In the genomic region with DNA sequence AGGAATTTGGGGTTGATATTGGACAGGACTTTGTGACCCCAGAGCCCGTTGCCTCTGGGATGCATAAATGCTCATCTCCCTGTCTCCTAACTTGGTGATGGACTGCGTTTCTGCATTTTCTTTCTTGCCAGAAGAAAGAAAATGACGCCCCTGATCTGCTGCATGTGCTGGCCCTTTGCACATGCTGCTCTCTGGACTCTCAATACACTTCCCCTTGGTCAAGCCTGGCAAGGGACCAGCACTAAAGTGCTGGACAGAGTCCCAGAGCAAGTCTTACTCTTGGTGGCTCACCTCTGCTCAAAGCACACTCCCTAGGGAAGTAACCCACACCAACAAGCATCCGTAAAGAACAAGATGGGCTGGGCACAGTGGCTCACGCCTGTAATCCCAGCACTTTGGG, we compare ENCODE assay signal across 13 cellular contexts. TPM values are rescaled to one million over a fixed set of nuclear protein-coding genes. Genes with fewer than 3 reads are reported as not detected.
DNase-seq lines count a peak whose midpoint lies in the region; ATAC-seq and TF ChIP-seq lines count a peak whose summit lies in the region.
"Had no signal": no experiment of that assay in that cellular context is flagged by ENCODE, and none has a peak within 500 bp of the region (broad histone marks: within the 10 kb centered on the region; RNA-seq: fewer than 3 reads in every experiment).

No MANE protein-coding gene starts in this region.

- no peak for ATAC-seq in activated naive CD8-positive, alpha-beta T cell treated with anti-CD3 and anti-CD28 coated beads, Interleukin-2, amount 50 U/mL, for 24 hours
- ATAC-seq in lower lobe of right lung = no peak
- ATAC-seq in esophagus mucosa = no peak

- H3K36me3 ChIP-seq in lower lobe of right lung (peaks cover 67% of the 10 kb centered on the region), tibial artery (peaks cover 11 to 47% (median 35%) of the 10 kb centered on the region in 3 donors)

- peaks cover 77% of the 10 kb centered on the region for H3K4me1 Mint-ChIP-seq in activated naive CD4-positive, alpha-beta T cell treated with anti-CD3 and anti-CD28 coated beads, Interleukin-2, amount 50 U/mL, for 24 hours
- H3K4me1 Mint-ChIP-seq in activated naive CD8-positive, alpha-beta T cell treated with anti-CD3 and anti-CD28 coated beads, Interleukin-2, amount 50 U/mL, for 24 hours = peaks cover 91% of the 10 kb centered on the region
- H3K4me1 Mint-ChIP-seq in endothelial cell (ENCODE audit: unreplicated experiment) (peaks cover 46% of the 10 kb centered on the region), glutamatergic neuron (ENCODE audit: low read depth, unreplicated experiment) (peaks cover 6% of the 10 kb centered on the region)

- H3K4me1 ChIP-seq in lower lobe of right lung = peaks cover 95% of the 10 kb centered on the region
- peaks cover 0 to 99% (median 91%) of the 10 kb centered on the region in 4 donors for H3K4me1 ChIP-seq in tibial artery

- H3K27me3 Mint-ChIP-seq in activated naive CD4-positive, alpha-beta T cell treated with anti-CD3 and anti-CD28 coated beads, Interleukin-2, amount 50 U/mL, for 24 hours = no peaks in the 10 kb centered on the region
- no peaks in the 10 kb centered on the region for H3K27me3 Mint-ChIP-seq in activated naive CD8-positive, alpha-beta T cell treated with anti-CD3 and anti-CD28 coated beads, Interleukin-2, amount 50 U/mL, for 24 hours
- peaks cover 12% of the 10 kb centered on the region for H3K27me3 Mint-ChIP-seq in endothelial cell (ENCODE audit: unreplicated experiment)
- peaks cover under 1% of the 10 kb centered on the region for H3K27me3 Mint-ChIP-seq in glutamatergic neuron (ENCODE audit: unreplicated experiment)

- peak overlapping the region; percentile 65 for H3K27ac Mint-ChIP-seq in activated naive CD4-positive, alpha-beta T cell treated with anti-CD3 and anti-CD28 coated beads, Interleukin-2, amount 50 U/mL, for 24 hours
- H3K27ac Mint-ChIP-seq in activated naive CD8-positive, alpha-beta T cell treated with anti-CD3 and anti-CD28 coated beads, Interleukin-2, amount 50 U/mL, for 24 hours = peak overlapping the region; percentile 83
- H3K27ac Mint-ChIP-seq in endothelial cell (ENCODE audit: unreplicated experiment) (no peak overlapping the region), glutamatergic neuron (ENCODE audit: unreplicated experiment) (no peak overlapping the region)

- H3K27ac ChIP-seq in lower lobe of right lung (peak overlapping the region; percentile 64), tibial artery (peak overlapping the region; percentile 95)
- H3K27ac ChIP-seq: testis had no signal

- intact Hi-C loops in lower lobe of right lung (cut with DNase I) = no loop called here
- intact Hi-C loops in tibial artery (cut with DNase I; ENCODE audit: low total_unique reads) = no loop called here

- H3K9me3 Mint-ChIP-seq in activated naive CD4-positive, alpha-beta T cell treated with anti-CD3 and anti-CD28 coated beads, Interleukin-2, amount 50 U/mL, for 24 hours = no peaks in the 10 kb centered on the region
- no peaks in the 10 kb centered on the region for H3K9me3 Mint-ChIP-seq in activated naive CD8-positive, alpha-beta T cell treated with anti-CD3 and anti-CD28 coated beads, Interleukin-2, amount 50 U/mL, for 24 hours
- H3K9me3 Mint-ChIP-seq in endothelial cell (ENCODE audit: unreplicated experiment) (no peaks in the 10 kb centered on the region), glutamatergic neuron (ENCODE audit: unreplicated experiment) (no peaks in the 10 kb centered on the region)

- DNase-seq in activated naive CD4-positive, alpha-beta T cell treated with anti-CD3 and anti-CD28 coated beads, Interleukin-2, amount 50 U/mL, for 16 hours = no peak
- DNase-seq in activated naive CD8-positive, alpha-beta T cell treated with anti-CD3 and anti-CD28 coated beads, Interleukin-2, amount 50 U/mL, for 24 hours = no peak
- no peak for DNase-seq in lower lobe of right lung
- peak in 1 of 2 donors; percentile 93 for DNase-seq in tibial artery
- no peak for DNase-seq in endothelial cell (ENCODE audit: low spot score)
- DNase-seq in glutamatergic neuron = no peak
- DNase-seq: amniotic stem cell, NCI-H1436, NCI-H748 treated with DMSO at 0.1 percent for 48 hours, occipital lobe, testis had no signal

- H3K27me3 ChIP-seq in lower lobe of right lung (ENCODE audit: low read depth) (no peaks in the 10 kb centered on the region), tibial artery (no peaks in the 10 kb centered on the region)
- H3K27me3 ChIP-seq: testis had no signal

- H3K36me3 Mint-ChIP-seq in activated naive CD4-positive, alpha-beta T cell treated with anti-CD3 and anti-CD28 coated beads, Interleukin-2, amount 50 U/mL, for 24 hours = peaks cover 18% of the 10 kb centered on the region
- H3K36me3 Mint-ChIP-seq in activated naive CD8-positive, alpha-beta T cell treated with anti-CD3 and anti-CD28 coated beads, Interleukin-2, amount 50 U/mL, for 24 hours (ENCODE audit: low read depth) = peaks cover 53% of the 10 kb centered on the region
- H3K36me3 Mint-ChIP-seq in endothelial cell (ENCODE audit: low read depth, unreplicated experiment) = peaks cover 22% of the 10 kb centered on the region
- H3K36me3 Mint-ChIP-seq in glutamatergic neuron (ENCODE audit: unreplicated experiment) = no peaks in the 10 kb centered on the region

- TF ChIP-seq CTCF in lower lobe of right lung (IDR thresholded peaks at IDR 0.05) (no peak), tibial artery (IDR thresholded peaks at IDR 0.05) (no peak), endothelial cell (IDR thresholded peaks at IDR 0.05; ENCODE audit: unreplicated experiment) (no peak), glutamatergic neuron (IDR thresholded peaks at IDR 0.05; ENCODE audit: partially characterized antibody, unreplicated experiment) (no peak)

- no peaks in the 10 kb centered on the region for H3K9me3 ChIP-seq in lower lobe of right lung
- H3K9me3 ChIP-seq in tibial artery = no peaks in the 10 kb centered on the region
- H3K9me3 ChIP-seq: testis had no signal

- no peak overlapping the region for H3K4me3 Mint-ChIP-seq in activated naive CD4-positive, alpha-beta T cell treated with anti-CD3 and anti-CD28 coated beads, Interleukin-2, amount 50 U/mL, for 24 hours
- H3K4me3 Mint-ChIP-seq in activated naive CD8-positive, alpha-beta T cell treated with anti-CD3 and anti-CD28 coated beads, Interleukin-2, amount 50 U/mL, for 24 hours = no peak overlapping the region
- H3K4me3 Mint-ChIP-seq in endothelial cell (ENCODE audit: unreplicated experiment) (no peak overlapping the region), glutamatergic neuron (ENCODE audit: unreplicated experiment) (no peak overlapping the region)

- H3K4me3 ChIP-seq in lower lobe of right lung = no peak overlapping the region
- no peak overlapping the region for H3K4me3 ChIP-seq in tibial artery
- H3K4me3 ChIP-seq: testis had no signal

RNA-seq across cellular contexts. Expression of gene MYH9, which starts 40.7 kb away (rescaled TPM):
- 659 TPM for total RNA-seq in lower lobe of right lung
- 931 TPM for total RNA-seq in endothelial cell (ENCODE audit: unreplicated experiment)
- 122 TPM for total RNA-seq in glutamatergic neuron (ENCODE audit: unreplicated experiment)
- 487 TPM for total RNA-seq in esophagus mucosa

Comparison
In these comparisons a context has a peak if more than half of its experiments do, and no peak if none do; other contexts are left out.
1. H3K27ac Mint-ChIP-seq: peak in activated naive CD4-positive, alpha-beta T cell treated with anti-CD3 and anti-CD28 coated beads, Interleukin-2, amount 50 U/mL, for 24 hours (single experiment) and activated naive CD8-positive, alpha-beta T cell treated with anti-CD3 and anti-CD28 coated beads, Interleukin-2, amount 50 U/mL, for 24 hours (single experiment); none in endothelial cell (single experiment) and glutamatergic neuron (single experiment).